1 cellular context compared by ENCODE assay signal in the genomic region with DNA sequence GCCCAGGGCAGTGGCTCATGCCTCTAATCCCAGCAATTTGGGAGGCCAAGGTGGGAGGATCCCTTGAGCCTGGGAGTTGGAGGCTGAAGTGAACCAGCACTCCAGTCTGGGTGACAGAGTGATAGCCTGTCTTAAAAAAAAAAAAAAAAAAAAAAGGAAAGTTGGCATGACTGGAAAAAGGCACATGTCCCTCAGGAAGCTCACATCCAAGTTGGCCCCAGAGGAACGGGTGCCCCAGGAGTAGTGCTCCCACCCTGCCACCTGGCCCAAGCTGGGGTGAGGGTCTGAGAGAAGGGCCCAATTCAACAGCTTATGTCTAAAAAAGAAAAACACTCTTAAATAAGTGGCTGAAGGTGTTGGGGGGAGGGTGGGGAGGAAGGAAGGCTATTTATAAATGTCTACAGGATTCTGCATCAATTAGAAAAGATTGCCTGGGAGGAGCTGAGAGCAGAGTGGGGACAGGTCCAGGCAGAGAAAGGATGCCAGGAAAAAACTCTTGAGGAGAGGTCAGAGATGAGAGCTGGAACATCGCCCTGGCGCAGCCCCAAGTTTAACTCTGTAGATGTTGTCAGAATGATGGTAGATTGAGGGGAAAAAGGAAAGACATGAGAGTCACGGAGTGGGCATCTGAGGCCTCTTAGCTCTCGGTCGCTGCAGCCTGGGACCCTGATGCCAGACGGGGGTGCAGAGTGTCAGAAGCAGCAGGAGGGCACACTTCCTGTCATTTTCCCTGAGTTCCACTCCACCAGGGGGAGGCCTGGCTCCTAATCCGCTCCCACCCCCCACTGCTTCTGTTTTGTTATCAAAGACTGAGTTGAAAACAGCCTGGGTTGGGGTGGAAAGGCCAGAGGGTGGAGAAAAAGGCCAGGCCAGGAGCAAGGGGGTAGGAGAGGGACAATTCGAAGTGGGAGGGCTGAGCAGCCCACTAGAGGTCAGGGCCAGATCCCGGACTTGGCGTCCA.
TF ChIP-seq lines count a peak whose summit lies in the region.

No MANE protein-coding gene starts in this region.

TF ChIP-seq in HEK293T, 16 proteins besides CTCF, POLR2A, EP300 and RAD21:
- TF ChIP-seq, protein P1, sequence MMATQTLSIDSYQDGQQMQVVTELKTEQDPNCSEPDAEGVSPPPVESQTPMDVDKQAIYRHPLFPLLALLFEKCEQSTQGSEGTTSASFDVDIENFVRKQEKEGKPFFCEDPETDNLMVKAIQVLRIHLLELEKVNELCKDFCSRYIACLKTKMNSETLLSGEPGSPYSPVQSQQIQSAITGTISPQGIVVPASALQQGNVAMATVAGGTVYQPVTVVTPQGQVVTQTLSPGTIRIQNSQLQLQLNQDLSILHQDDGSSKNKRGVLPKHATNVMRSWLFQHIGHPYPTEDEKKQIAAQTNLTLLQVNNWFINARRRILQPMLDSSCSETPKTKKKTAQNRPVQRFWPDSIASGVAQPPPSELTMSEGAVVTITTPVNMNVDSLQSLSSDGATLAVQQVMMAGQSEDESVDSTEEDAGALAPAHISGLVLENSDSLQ (IDR thresholded peaks at IDR 0.05) = no peak
- TF ChIP-seq FOXK2 (IDR thresholded peaks at IDR 0.05) (no peak), FOXM1 (IDR thresholded peaks at IDR 0.05; ENCODE audit: borderline replicate concordance) (no peak), HDGF (IDR thresholded peaks at IDR 0.05; ENCODE audit: borderline replicate concordance) (no peak), ZNF384 (IDR thresholded peaks at IDR 0.05) (no peak), SP1 (IDR thresholded peaks at IDR 0.05) (no peak), CTBP1 (IDR thresholded peaks at IDR 0.05; ENCODE audit: borderline replicate concordance) (no peak), ELF4 (IDR thresholded peaks at IDR 0.05) (no peak), BHLHE40 (IDR thresholded peaks at IDR 0.05; ENCODE audit: borderline replicate concordance) (no peak), ARNT (IDR thresholded peaks at IDR 0.05) (no peak), FOXA1 (IDR thresholded peaks at IDR 0.05) (no peak), SUZ12 (IDR thresholded peaks at IDR 0.05) (no peak), NFRKB (IDR thresholded peaks at IDR 0.05) (no peak), TARDBP (IDR thresholded peaks at IDR 0.05) (no peak), L3MBTL2 (conservative IDR thresholded peaks at IDR 0.05) (no peak), LEF1 (IDR thresholded peaks at IDR 0.05; ENCODE audit: borderline replicate concordance) (no peak)
